ENCODE assay signal across 15 cellular contexts in the genomic region with DNA sequence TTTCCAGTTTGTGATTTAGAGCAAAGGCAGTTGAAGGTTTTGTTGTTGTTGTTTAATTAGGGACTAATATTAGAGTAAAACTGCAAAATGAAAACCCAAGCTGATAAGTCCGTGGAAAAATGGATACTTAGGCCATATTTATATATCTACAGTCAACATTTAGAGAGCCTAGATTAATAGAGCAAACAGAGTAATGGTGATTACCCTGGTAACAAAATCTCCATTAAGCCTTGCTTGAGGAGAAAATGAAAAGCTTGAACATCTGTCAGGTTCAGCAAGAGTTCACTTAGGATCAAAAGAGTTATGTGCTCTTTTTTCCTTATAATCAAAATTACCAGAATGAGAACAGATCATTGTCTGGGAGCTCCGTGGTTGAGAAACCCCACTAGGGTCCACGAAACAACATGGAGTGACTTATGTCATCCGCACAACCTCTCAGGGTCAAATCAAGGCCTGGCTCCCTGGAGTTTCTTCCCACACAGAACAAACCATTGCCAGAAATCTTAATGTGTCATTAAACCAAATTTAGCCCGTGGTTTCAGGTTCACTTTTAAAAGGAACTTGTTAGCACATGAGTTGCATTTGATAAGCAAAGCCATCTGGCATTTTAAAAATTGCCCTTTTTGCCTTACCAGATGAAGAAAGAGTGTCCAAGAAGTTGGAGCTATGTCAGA.
"Had no signal": no experiment of that assay in that cellular context is flagged by ENCODE, and none has a peak within 500 bp of the region (broad histone marks: within the 10 kb centered on the region; RNA-seq: fewer than 3 reads in every experiment).

No MANE protein-coding gene starts in this region.

- DNase-seq: activated CD4-positive, alpha-beta T cell treated with anti-CD3 and anti-CD28 coated beads, Interleukin-2, amount 10 ng/mL, durations not matched to agents 7 days and 5 days; activated CD4-positive, CD25-positive, alpha-beta regulatory T cell; activated effector memory CD4-positive, alpha-beta T cell treated with anti-CD3 and anti-CD28 coated beads, Interleukin-2, amount 50 U/mL, for 16 hours; endodermal cell; erythroblast; mucosa of descending colon; natural killer cell; occipital lobe; psoas muscle; sigmoid colon; stimulated activated CD4-positive, alpha-beta T cell treated with anti-CD3 and anti-CD28 coated beads, Interleukin-2, amount 100 ng/mL, for 24 hours; stimulated activated naive B cell treated with anti-CD40 and anti-IgM and Interleukin-4, amounts not matched to agents 10 μg/mL and 1 μg/mL and 100 μg/mL, for 72 hours; transverse colon had no signal

- ATAC-seq: mucosa of descending colon; natural killer cell; stimulated activated naive B cell treated with anti-CD40 and anti-IgM and Interleukin-4, amounts not matched to agents 10 μg/mL and 1 μg/mL and 100 μg/mL, for 72 hours had no signal

- H3K4me3 Mint-ChIP-seq: activated CD4-positive, alpha-beta T cell treated with anti-CD3 and anti-CD28 coated beads, Interleukin-2, amount 10 ng/mL, durations not matched to agents 7 days and 5 days; activated naive CD8-positive, alpha-beta T cell; endodermal cell; natural killer cell; stimulated activated naive B cell treated with anti-CD40 and anti-IgM and Interleukin-4, amounts not matched to agents 10 μg/mL and 1 μg/mL and 100 μg/mL, for 72 hours had no signal

- H3K9me3 Mint-ChIP-seq: endodermal cell had no signal

- H3K36me3 Mint-ChIP-seq: activated naive CD8-positive, alpha-beta T cell; stimulated activated naive B cell treated with anti-CD40 and anti-IgM and Interleukin-4, amounts not matched to agents 10 μg/mL and 1 μg/mL and 100 μg/mL, for 72 hours had no signal

- H3K4me1 ChIP-seq: psoas muscle, sigmoid colon, transverse colon had no signal

- H3K27me3 ChIP-seq: sigmoid colon, transverse colon had no signal

- H3K4me3 ChIP-seq: lung, mucosa of descending colon, psoas muscle, sigmoid colon, transverse colon had no signal

- H3K27ac Mint-ChIP-seq: activated CD4-positive, alpha-beta T cell treated with anti-CD3 and anti-CD28 coated beads, Interleukin-2, amount 10 ng/mL, durations not matched to agents 7 days and 5 days; activated naive CD8-positive, alpha-beta T cell; endodermal cell; natural killer cell; stimulated activated naive B cell treated with anti-CD40 and anti-IgM and Interleukin-4, amounts not matched to agents 10 μg/mL and 1 μg/mL and 100 μg/mL, for 72 hours had no signal

- H3K27ac ChIP-seq: psoas muscle, sigmoid colon, transverse colon had no signal

- H3K27me3 Mint-ChIP-seq: activated CD4-positive, alpha-beta T cell treated with anti-CD3 and anti-CD28 coated beads, Interleukin-2, amount 10 ng/mL, durations not matched to agents 7 days and 5 days; activated naive CD8-positive, alpha-beta T cell; stimulated activated naive B cell treated with anti-CD40 and anti-IgM and Interleukin-4, amounts not matched to agents 10 μg/mL and 1 μg/mL and 100 μg/mL, for 72 hours had no signal

- H3K9me3 ChIP-seq: psoas muscle had no signal

- H3K36me3 ChIP-seq: sigmoid colon, transverse colon had no signal

- H3K4me1 Mint-ChIP-seq: activated CD4-positive, alpha-beta T cell treated with anti-CD3 and anti-CD28 coated beads, Interleukin-2, amount 10 ng/mL, durations not matched to agents 7 days and 5 days; natural killer cell; stimulated activated naive B cell treated with anti-CD40 and anti-IgM and Interleukin-4, amounts not matched to agents 10 μg/mL and 1 μg/mL and 100 μg/mL, for 72 hours had no signal
